Comparison of ENCODE assay signal across 10 cellular contexts in genomic region chr20:5621305-5621704, GRCh38.
DNase-seq lines count a peak whose midpoint lies in the region; ATAC-seq and TF ChIP-seq lines count a peak whose summit lies in the region.
"Had no signal": no experiment of that assay in that cellular context is flagged by ENCODE, and none has a peak within 500 bp of the region (broad histone marks: within the 10 kb centered on the region; RNA-seq: fewer than 3 reads in every experiment).

No MANE protein-coding gene starts in this region.

- DNase-seq in COLO668 (lab: John Stamatoyannopoulos, UW; ENCODE audit: unreplicated experiment): peak; percentile 94
- DNase-seq in NCI-H146 treated with DMSO at 0.1 percent for 48 hours (lab: John Stamatoyannopoulos, UW; ENCODE audit: unreplicated experiment): peak; percentile 75
- no peak for DNase-seq in RWPE2 (ENCODE audit: low spot score)
- DNase-seq in head of caudate nucleus: peak in 41 of 42 donors; percentile 28 to 77 (median 58)
- DNase-seq in stimulated activated CD4-positive, alpha-beta T cell treated with anti-CD3 and anti-CD28 coated beads, Interleukin-4, amount 100 ng/mL, for 4 hours: no peak
- DNase-seq in brain microvascular endothelial cell: no peak
- no peak for DNase-seq in activated T-cell treated with anti-CD3 and anti-CD28 coated beads for 4 hours
- DNase-seq: activated naive CD4-positive, alpha-beta T cell treated with anti-CD3 and anti-CD28 coated beads for 36 hours had no signal

- in situ Hi-C loops in brain microvascular endothelial cell (cut with HindIII; ENCODE audit: low pct_ligation_motif_present, low sequenced_read_pairs): no loop called here

- no peak for TF ChIP-seq CTCF in RWPE2 (IDR thresholded peaks at IDR 0.05; ENCODE audit: poor library complexity, severe bottlenecking)
- no peak for TF ChIP-seq CTCF in brain microvascular endothelial cell (IDR thresholded peaks at IDR 0.05; ENCODE audit: low read depth, low read length, missing control alignments)

- peaks cover 7% of the 10 kb centered on the region for H3K4me1 ChIP-seq in RWPE2 (ENCODE audit: insufficient read depth, poor library complexity, severe bottlenecking)

- intact Hi-C loops in head of caudate nucleus (cut with DNase I): no loop called here

- H3K27me3 ChIP-seq in RWPE2 (ENCODE audit: insufficient read depth, poor library complexity, severe bottlenecking) (no peaks in the 10 kb centered on the region), brain microvascular endothelial cell (replicated peaks) (no peaks in the 10 kb centered on the region)

- H3K27ac ChIP-seq in RWPE2 (ENCODE audit: poor library complexity, severe bottlenecking) (no peak overlapping the region), brain microvascular endothelial cell (no peak overlapping the region)
- H3K27ac ChIP-seq: epithelial cell of prostate had no signal

- H3K4me3 ChIP-seq in RWPE2 (ENCODE audit: severe bottlenecking) (no peak overlapping the region), brain microvascular endothelial cell (ENCODE audit: low read depth, low read length) (no peak overlapping the region)

- H3K9me3 ChIP-seq in RWPE2 (ENCODE audit: severe bottlenecking): no peaks in the 10 kb centered on the region

- ATAC-seq in RWPE2 (ENCODE audit: low read depth): peak; percentile 54; the same call in 2 of the 3 replicates
- ATAC-seq in GM21381 (IDR thresholded peaks at IDR 0.05; ENCODE audit: unreplicated experiment): no peak

- H3K36me3 ChIP-seq in RWPE2 (ENCODE audit: low read depth) (no peaks in the 10 kb centered on the region), brain microvascular endothelial cell (replicated peaks) (no peaks in the 10 kb centered on the region)

Comparison
In these comparisons a context has a peak if more than half of its experiments do, and no peak if none do; other contexts are left out.
1. DNase-seq: peak in COLO668 (single experiment), NCI-H146 treated with DMSO at 0.1 percent for 48 hours (single experiment) and head of caudate nucleus (41 of 42); none in RWPE2 (single experiment), stimulated activated CD4-positive, alpha-beta T cell treated with anti-CD3 and anti-CD28 coated beads, Interleukin-4, amount 100 ng/mL, for 4 hours (0 of 2), brain microvascular endothelial cell (single experiment) and activated T-cell treated with anti-CD3 and anti-CD28 coated beads for 4 hours (single experiment).